ENCODE assay signal across 1 cellular context in the genomic region with DNA sequence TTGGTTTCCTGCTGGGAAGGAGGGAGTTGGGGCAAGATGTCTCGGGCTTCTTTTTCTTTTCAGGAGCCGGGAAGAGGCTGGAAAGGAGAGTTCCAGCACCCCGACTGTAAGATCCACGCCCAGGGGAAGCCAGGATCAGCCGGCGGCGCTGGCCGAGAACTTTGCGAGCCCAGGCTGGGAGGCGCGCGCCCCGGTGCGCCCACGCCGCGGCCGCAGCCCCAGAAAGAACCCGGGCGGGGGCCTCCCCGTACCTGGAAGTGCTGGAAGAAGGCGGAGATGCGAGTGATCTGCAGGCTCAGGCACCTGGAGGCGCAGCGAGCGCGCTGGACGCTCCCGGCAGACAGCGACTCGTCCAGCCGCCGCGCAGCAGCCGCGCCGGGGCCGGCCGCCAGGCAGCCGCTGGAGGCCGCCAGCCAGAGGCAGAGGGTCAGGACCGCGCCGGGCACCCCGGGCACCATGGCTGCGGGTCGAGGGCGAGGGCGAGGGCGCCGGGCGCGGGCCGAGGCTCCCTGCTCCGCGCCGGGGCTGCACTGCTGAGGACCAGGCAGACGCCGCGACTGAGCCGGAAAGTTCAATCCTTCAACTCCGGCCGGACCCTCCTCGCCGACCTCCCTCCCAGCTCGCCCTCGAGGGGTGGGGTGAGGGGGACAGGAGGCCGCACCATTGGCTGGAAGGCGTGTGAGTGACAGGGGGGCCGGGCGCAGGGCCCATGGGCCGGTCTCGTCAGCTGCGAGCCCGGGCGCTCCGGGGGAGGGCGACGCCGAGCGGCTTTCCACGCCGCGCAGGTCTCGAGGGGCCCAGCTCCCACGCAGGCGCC.
TF ChIP-seq lines count a peak whose summit lies in the region.

A gene with protein sequence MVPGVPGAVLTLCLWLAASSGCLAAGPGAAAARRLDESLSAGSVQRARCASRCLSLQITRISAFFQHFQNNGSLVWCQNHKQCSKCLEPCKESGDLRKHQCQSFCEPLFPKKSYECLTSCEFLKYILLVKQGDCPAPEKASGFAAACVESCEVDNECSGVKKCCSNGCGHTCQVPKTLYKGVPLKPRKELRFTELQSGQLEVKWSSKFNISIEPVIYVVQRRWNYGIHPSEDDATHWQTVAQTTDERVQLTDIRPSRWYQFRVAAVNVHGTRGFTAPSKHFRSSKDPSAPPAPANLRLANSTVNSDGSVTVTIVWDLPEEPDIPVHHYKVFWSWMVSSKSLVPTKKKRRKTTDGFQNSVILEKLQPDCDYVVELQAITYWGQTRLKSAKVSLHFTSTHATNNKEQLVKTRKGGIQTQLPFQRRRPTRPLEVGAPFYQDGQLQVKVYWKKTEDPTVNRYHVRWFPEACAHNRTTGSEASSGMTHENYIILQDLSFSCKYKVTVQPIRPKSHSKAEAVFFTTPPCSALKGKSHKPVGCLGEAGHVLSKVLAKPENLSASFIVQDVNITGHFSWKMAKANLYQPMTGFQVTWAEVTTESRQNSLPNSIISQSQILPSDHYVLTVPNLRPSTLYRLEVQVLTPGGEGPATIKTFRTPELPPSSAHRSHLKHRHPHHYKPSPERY (minus strand): TSS at position 559 of the 817 bp plus-strand sequence. CDS start 101 bp downstream, at position 458.

TF ChIP-seq in K562, 482 proteins besides CTCF, POLR2A, EP300 and RAD21:
- TF ChIP-seq, protein P1, sequence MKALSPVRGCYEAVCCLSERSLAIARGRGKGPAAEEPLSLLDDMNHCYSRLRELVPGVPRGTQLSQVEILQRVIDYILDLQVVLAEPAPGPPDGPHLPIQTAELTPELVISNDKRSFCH (CRISPR knock-in tag; IDR thresholded peaks at IDR 0.05), result no peak
- TF ChIP-seq, protein P1 (tag; IDR thresholded peaks at IDR 0.05), result no peak
- TF ChIP-seq, protein P2, sequence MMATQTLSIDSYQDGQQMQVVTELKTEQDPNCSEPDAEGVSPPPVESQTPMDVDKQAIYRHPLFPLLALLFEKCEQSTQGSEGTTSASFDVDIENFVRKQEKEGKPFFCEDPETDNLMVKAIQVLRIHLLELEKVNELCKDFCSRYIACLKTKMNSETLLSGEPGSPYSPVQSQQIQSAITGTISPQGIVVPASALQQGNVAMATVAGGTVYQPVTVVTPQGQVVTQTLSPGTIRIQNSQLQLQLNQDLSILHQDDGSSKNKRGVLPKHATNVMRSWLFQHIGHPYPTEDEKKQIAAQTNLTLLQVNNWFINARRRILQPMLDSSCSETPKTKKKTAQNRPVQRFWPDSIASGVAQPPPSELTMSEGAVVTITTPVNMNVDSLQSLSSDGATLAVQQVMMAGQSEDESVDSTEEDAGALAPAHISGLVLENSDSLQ (IDR thresholded peaks at IDR 0.05), result peak; percentile 49; the same call in 1 of the 2 replicates
